ENCODE assay signal across 20 cellular contexts in genomic region chr9:27703591-27703990, GRCh38.
A peak's percentile ranks its signal among the peaks of the same experiment; 100 is the strongest.
DNase-seq lines count a peak whose midpoint lies in the region; ATAC-seq, FAIRE-seq and TF ChIP-seq lines count a peak whose summit lies in the region.
"Had no signal": no experiment of that assay in that cellular context is flagged by ENCODE, and none has a peak within 500 bp of the region (broad histone marks: within the 10 kb centered on the region; RNA-seq: fewer than 3 reads in every experiment).

No MANE protein-coding gene starts in this region.

- no peak for TF ChIP-seq CTCF in A549 (IDR thresholded peaks at IDR 0.05)
- no peak for TF ChIP-seq CTCF in D721Med (IDR thresholded peaks at IDR 0.05; ENCODE audit: insufficient read depth, missing control alignments)
- TF ChIP-seq CTCF in ovary (IDR thresholded peaks at IDR 0.05): no peak

- H3K4me1 ChIP-seq in A549: no peaks in the 10 kb centered on the region
- H3K4me1 ChIP-seq in ovary (ENCODE audit: insufficient read depth): no peaks in the 10 kb centered on the region
- H3K4me1 ChIP-seq: Caco-2 had no signal

- H3K4me3 ChIP-seq in A549: no peak overlapping the region
- H3K4me3 ChIP-seq in ovary: no peak overlapping the region
- H3K4me3 ChIP-seq: BLaER1, GM12878, GM23338 had no signal

- TF ChIP-seq POLR2A in A549 (IDR thresholded peaks at IDR 0.05; ENCODE audit: low read length) (no peak), ovary (IDR thresholded peaks at IDR 0.05) (no peak)

- CTCF ChIA-PET in A549 (lab: Yijun Ruan, JAX): no interaction called here

- H3K9me3 ChIP-seq in A549 (no peaks in the 10 kb centered on the region), ovary (no peaks in the 10 kb centered on the region)
- H3K9me3 ChIP-seq: Caco-2 had no signal

- no peaks in the 10 kb centered on the region for H3K27me3 ChIP-seq in ovary
- H3K27me3 ChIP-seq: BLaER1 had no signal

- DNase-seq in A549 (ENCODE audit: low read depth in 1 of 2, low spot score in 1 of 2) (no peak), D721Med (ENCODE audit: insufficient read length, low spot score) (no peak), NCI-H1694 treated with DMSO at 0.1 percent for 48 hours (lab: John Stamatoyannopoulos, UW) (peak; percentile 52), cerebellar cortex (ENCODE audit: low spot score) (peak; percentile 82), cardiac septum (ENCODE audit: low spot score) (no peak), ovary (no peak), SHP77 (lab: John Stamatoyannopoulos, UW) (no peak)
- DNase-seq: Caco-2; CD4-positive, CD25-positive, alpha-beta regulatory T cell; CD8-positive, alpha-beta T cell; DMS153; DND-41; GDM1; H9 had no signal

- FAIRE-seq in A549 (lab: Jason Lieb, UNC): peak; percentile 51
- peak; percentile 88 for FAIRE-seq in D721Med (lab: Jason Lieb, UNC)
- FAIRE-seq: GM12878 had no signal

- ATAC-seq in A549 (no peak), GM18520 (IDR thresholded peaks at IDR 0.05; ENCODE audit: unreplicated experiment) (no peak)
- ATAC-seq: CD8-positive, alpha-beta T cell; GM12878; GM23338; HCT116 had no signal

- H3K4me2 ChIP-seq in A549: no peak overlapping the region
- H3K4me2 ChIP-seq: BLaER1, GM23338 had no signal

- H3K36me3 ChIP-seq in ovary: no peaks in the 10 kb centered on the region
- H3K36me3 ChIP-seq: BLaER1 had no signal

- intact Hi-C loops in cardiac septum (cut with DNase I): no loop called here
- intact Hi-C loops in ovary (cut with DNase I): no loop called here

- TF ChIP-seq RAD21 in A549 (conservative IDR thresholded peaks at IDR 0.05 in 1 of 2, IDR thresholded peaks at IDR 0.05 in 1 of 2): no peak

- H3K27ac ChIP-seq in A549 (no peak overlapping the region), ovary (no peak overlapping the region)
- H3K27ac ChIP-seq: BLaER1, C4-2B had no signal

- 0% methylated on average over 1 of the region's 1 CpG for WGBS in A549 (ENCODE audit: missing lambda C conversion rate)
- WGBS in ovary, 3 donors: 72 to 78% (median 77%) methylated on average over 1 of the region's 1 CpG

- TF ChIP-seq EP300 in A549 (IDR thresholded peaks at IDR 0.05): no peak
- TF ChIP-seq EP300 in ovary (IDR thresholded peaks at IDR 0.05): no peak

- POLR2A ChIA-PET in A549 (lab: Yijun Ruan, JAX): no interaction called here

TF ChIP-seq in A549, 52 proteins besides CTCF, POLR2A, EP300 and RAD21:
- TF ChIP-seq HOXB13 (CRISPR knock-in tag; IDR thresholded peaks at IDR 0.05; ENCODE audit: low read depth): no peak
- TF ChIP-seq FOSB (CRISPR knock-in tag; IDR thresholded peaks at IDR 0.05): no peak
- TF ChIP-seq CHD2 (IDR thresholded peaks at IDR 0.05; ENCODE audit: low read length, partially characterized antibody): no peak
- no peak for TF ChIP-seq EHMT2 (IDR thresholded peaks at IDR 0.05; ENCODE audit: low read depth)
- TF ChIP-seq PHF8 (IDR thresholded peaks at IDR 0.05; ENCODE audit: borderline replicate concordance, low read depth): no peak
- TF ChIP-seq FOXS1 (CRISPR knock-in tag; IDR thresholded peaks at IDR 0.05): no peak
- no peak for TF ChIP-seq MAZ (IDR thresholded peaks at IDR 0.05; ENCODE audit: borderline replicate concordance, low read depth, low read length)
- no peak for TF ChIP-seq CHD4 (IDR thresholded peaks at IDR 0.05; ENCODE audit: borderline replicate concordance)
- no peak for TF ChIP-seq REST (IDR thresholded peaks at IDR 0.05)
- no peak for TF ChIP-seq NFE2L2 (conservative IDR thresholded peaks at IDR 0.05; ENCODE audit: low read length)

Comparison
In these comparisons a context has a peak if more than half of its experiments do, and no peak if none do; other contexts are left out.
1. DNase-seq: peak in NCI-H1694 treated with DMSO at 0.1 percent for 48 hours (single experiment) and cerebellar cortex (single experiment); none in A549 (0 of 2), D721Med (single experiment), cardiac septum (single experiment), ovary (0 of 5) and SHP77 (0 of 2).